9 cellular contexts compared by ENCODE assay signal in genomic region chr3:192570757-192571156, GRCh38.
DNase-seq lines count a peak whose midpoint lies in the region; ATAC-seq, FAIRE-seq and TF ChIP-seq lines count a peak whose summit lies in the region.
"Had no signal": no experiment of that assay in that cellular context is flagged by ENCODE, and none has a peak within 500 bp of the region (broad histone marks: within the 10 kb centered on the region; RNA-seq: fewer than 3 reads in every experiment).

No MANE protein-coding gene starts in this region.

- H3K4me3 ChIP-seq in GM23338 (no peak overlapping the region), RWPE2 (ENCODE audit: severe bottlenecking) (peak overlapping the region; percentile 20), small intestine (ENCODE audit: low read depth in 1 of 2, low read length in 2 of 2) (no peak overlapping the region)

- 11 to 24% (median 20%) methylated on average over 4 of the region's 4 CpGs for WGBS in small intestine, 3 donors

- H3K27me3 Mint-ChIP-seq in GM23338 (ENCODE audit: insufficient read depth, low read depth, poor library complexity), result peaks cover 3% of the 10 kb centered on the region
- H3K27me3 Mint-ChIP-seq in endothelial cell (ENCODE audit: unreplicated experiment), result no peaks in the 10 kb centered on the region
- H3K27me3 Mint-ChIP-seq in osteocyte (ENCODE audit: unreplicated experiment), result peaks cover 2% of the 10 kb centered on the region

- no peak overlapping the region for H3K27ac Mint-ChIP-seq in GM23338
- no peak overlapping the region for H3K27ac Mint-ChIP-seq in endothelial cell (ENCODE audit: unreplicated experiment)
- H3K27ac Mint-ChIP-seq in osteocyte (ENCODE audit: unreplicated experiment), result no peak overlapping the region

- H3K4me1 ChIP-seq in GM23338 (ENCODE audit: insufficient read depth), result no peaks in the 10 kb centered on the region
- H3K4me1 ChIP-seq in RWPE2 (ENCODE audit: insufficient read depth, poor library complexity, severe bottlenecking), result peaks cover 10% of the 10 kb centered on the region
- H3K4me1 ChIP-seq in small intestine (ENCODE audit: control insufficient read depth in 2 of 2, insufficient read depth in 1 of 2, low read depth in 1 of 2, low read length in 1 of 2), result no peaks in the 10 kb centered on the region

- DNase-seq in GM23338 (ENCODE audit: low spot score) (no peak), RWPE2 (ENCODE audit: low spot score) (no peak), Right ventricle myocardium superior (no peak), small intestine (peak; percentile 14), endothelial cell (ENCODE audit: low spot score) (no peak), osteocyte (ENCODE audit: extremely low spot score, unreplicated experiment) (no peak), D341Med (ENCODE audit: low spot score) (no peak)
- no peak for DNase-seq in activated CD4-positive, CD25-positive, alpha-beta regulatory T cell (lab: John Stamatoyannopoulos, UW)

- no peaks in the 10 kb centered on the region; the same call in 2 of the 3 replicates for H3K36me3 Mint-ChIP-seq in GM23338 (ENCODE audit: low read depth)
- no peaks in the 10 kb centered on the region for H3K36me3 Mint-ChIP-seq in endothelial cell (ENCODE audit: low read depth, unreplicated experiment)
- H3K36me3 Mint-ChIP-seq in osteocyte (ENCODE audit: unreplicated experiment), result no peaks in the 10 kb centered on the region

- TF ChIP-seq CTCF in GM23338 (conservative IDR thresholded peaks at IDR 0.05; ENCODE audit: low read depth in 2 of 2) (no peak), RWPE2 (IDR thresholded peaks at IDR 0.05; ENCODE audit: poor library complexity, severe bottlenecking) (no peak), endothelial cell (IDR thresholded peaks at IDR 0.05; ENCODE audit: unreplicated experiment) (no peak), osteocyte (IDR thresholded peaks at IDR 0.05) (no peak)

- H3K27ac ChIP-seq in GM23338 (ENCODE audit: low read depth) (no peak overlapping the region), RWPE2 (ENCODE audit: poor library complexity, severe bottlenecking) (no peak overlapping the region), small intestine (ENCODE audit: low read depth in 1 of 2, low read length in 1 of 2) (no peak overlapping the region)

- H3K36me3 ChIP-seq in GM23338 (ENCODE audit: insufficient read depth), result no peaks in the 10 kb centered on the region
- no peaks in the 10 kb centered on the region; the same call in 1 of the 2 replicates for H3K36me3 ChIP-seq in RWPE2 (ENCODE audit: low read depth)
- no peaks in the 10 kb centered on the region for H3K36me3 ChIP-seq in small intestine (ENCODE audit: control insufficient read depth in 2 of 2, insufficient read depth in 2 of 2, low read length in 2 of 2)

- no peaks in the 10 kb centered on the region for H3F3A ChIP-seq in GM23338 (replicated peaks; ENCODE audit: low read depth)

- H2AFZ ChIP-seq in GM23338, result no peak overlapping the region

- H3K9me3 Mint-ChIP-seq in GM23338, result no peaks in the 10 kb centered on the region; the same call in 2 of the 3 replicates
- H3K9me3 Mint-ChIP-seq in endothelial cell (ENCODE audit: unreplicated experiment), result no peaks in the 10 kb centered on the region
- H3K9me3 Mint-ChIP-seq in osteocyte (ENCODE audit: unreplicated experiment), result no peaks in the 10 kb centered on the region

- H3K9me2 ChIP-seq in GM23338 (ENCODE audit: insufficient read depth), result no peaks in the 10 kb centered on the region

- H3K9me3 ChIP-seq in RWPE2 (ENCODE audit: severe bottlenecking) (no peaks in the 10 kb centered on the region), small intestine (ENCODE audit: control insufficient read depth, low read depth) (no peaks in the 10 kb centered on the region)

- H3K4me2 ChIP-seq in GM23338, result no peak overlapping the region

- H3K4me3 Mint-ChIP-seq in GM23338, result peak overlapping the region; percentile 20; the same call in 2 of the 3 replicates
- no peak overlapping the region for H3K4me3 Mint-ChIP-seq in endothelial cell (ENCODE audit: unreplicated experiment)
- H3K4me3 Mint-ChIP-seq in osteocyte (ENCODE audit: unreplicated experiment), result no peak overlapping the region

- ATAC-seq in GM23338 (no peak), RWPE2 (ENCODE audit: low read depth) (no peak), Right ventricle myocardium superior (ENCODE audit: poor library complexity) (peak; percentile 45)

- H3K27me3 ChIP-seq in GM23338 (ENCODE audit: insufficient read depth) (no peaks in the 10 kb centered on the region), RWPE2 (ENCODE audit: insufficient read depth, poor library complexity, severe bottlenecking) (peaks cover 9% of the 10 kb centered on the region), small intestine (ENCODE audit: control insufficient read depth in 2 of 2, insufficient read depth in 2 of 2, low read length in 2 of 2) (no peaks in the 10 kb centered on the region)

- H3K79me2 ChIP-seq in GM23338 (replicated peaks; ENCODE audit: insufficient read depth), result no peaks in the 10 kb centered on the region

- no peak for FAIRE-seq in small intestine (lab: Jason Lieb, UNC)
- FAIRE-seq: endometrium had no signal

- no peaks in the 10 kb centered on the region for H3K4me1 Mint-ChIP-seq in GM23338
- H3K4me1 Mint-ChIP-seq in endothelial cell (ENCODE audit: unreplicated experiment), result no peaks in the 10 kb centered on the region
- H3K4me1 Mint-ChIP-seq in osteocyte (ENCODE audit: unreplicated experiment), result no peaks in the 10 kb centered on the region

- no peaks in the 10 kb centered on the region for H4K20me1 ChIP-seq in GM23338 (replicated peaks; ENCODE audit: insufficient read depth)

- intact Hi-C loops in Right ventricle myocardium superior (cut with DNase I), result loop anchor here (5.0 kb wide), 1 partner anchor 67 kb away; no protein-coding TSS in a partner anchor

TF ChIP-seq in GM23338, 12 proteins besides CTCF, POLR2A, EP300 and RAD21 (continues in another document):
- TF ChIP-seq ZNF114 (CRISPR knock-in tag; IDR thresholded peaks at IDR 0.05) (no peak), JUNB (IDR thresholded peaks at IDR 0.05; ENCODE audit: unreplicated experiment) (no peak), ETS1 (IDR thresholded peaks at IDR 0.05) (no peak)
